ENCODE assay signal across 1 cellular context in the genomic region with DNA sequence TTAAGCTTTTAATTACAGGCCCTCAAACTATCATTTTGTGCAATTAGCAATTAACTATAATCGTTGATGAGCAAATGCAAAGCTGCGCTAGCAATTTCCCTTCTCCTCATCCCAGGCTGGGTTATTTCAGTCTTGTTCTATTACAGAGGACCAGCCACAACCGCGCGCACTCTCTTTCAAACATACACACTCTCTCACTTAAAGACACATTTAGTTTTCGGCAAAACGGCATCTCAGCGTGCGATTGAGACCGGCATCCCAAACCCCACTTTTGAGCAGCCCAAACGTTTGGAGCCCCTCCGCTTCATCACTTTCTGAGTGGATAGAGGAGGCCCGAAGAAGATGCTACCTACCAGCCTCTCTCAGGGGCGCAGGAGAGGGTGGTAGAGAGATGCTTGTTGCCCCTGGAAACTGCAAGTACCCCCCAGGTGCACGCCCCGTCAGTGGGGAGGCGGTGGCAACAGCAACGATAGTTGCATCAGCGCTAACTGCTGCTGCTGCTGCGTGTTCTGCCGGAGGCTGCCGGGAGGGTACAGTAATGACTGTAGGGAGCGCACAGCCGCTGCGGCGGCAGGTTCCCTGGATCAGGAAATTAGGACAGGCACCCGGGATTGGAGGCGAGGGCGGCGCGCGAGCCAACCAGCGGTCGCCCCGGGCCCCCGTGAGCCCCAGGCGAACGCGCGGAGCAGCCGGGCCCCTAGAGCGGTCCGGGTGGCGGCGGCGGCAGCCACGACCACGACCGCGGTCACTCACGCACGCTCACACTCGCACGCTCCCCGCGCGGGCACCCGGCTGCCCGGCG.
TF ChIP-seq lines count a peak whose summit lies in the region.

No MANE protein-coding gene starts in this region.

TF ChIP-seq in H1, 55 proteins besides CTCF, POLR2A, EP300 and RAD21 (continued from another document):
- TF ChIP-seq, protein P1, sequence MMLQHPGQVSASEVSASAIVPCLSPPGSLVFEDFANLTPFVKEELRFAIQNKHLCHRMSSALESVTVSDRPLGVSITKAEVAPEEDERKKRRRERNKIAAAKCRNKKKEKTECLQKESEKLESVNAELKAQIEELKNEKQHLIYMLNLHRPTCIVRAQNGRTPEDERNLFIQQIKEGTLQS (IDR thresholded peaks at IDR 0.05; ENCODE audit: insufficient read depth, low read depth, low read length), result no peak
- TF ChIP-seq SP4 (IDR thresholded peaks at IDR 0.05; ENCODE audit: low read length) (no peak), NANOG (IDR thresholded peaks at IDR 0.05; ENCODE audit: insufficient read depth, low read depth, low read length, poor library complexity, severe bottlenecking) (no peak), TBP (IDR thresholded peaks at IDR 0.05; ENCODE audit: low read depth, low read length) (peak; percentile 74), POU5F1 (IDR thresholded peaks at IDR 0.05; ENCODE audit: low read depth, low read length) (no peak), CEBPB (IDR thresholded peaks at IDR 0.05; ENCODE audit: low read depth, low read length) (peak; percentile 91), ZNF274 (IDR thresholded peaks at IDR 0.05; ENCODE audit: borderline replicate concordance, extremely low read depth, low read length) (no peak), CBX5 (IDR thresholded peaks at IDR 0.05; ENCODE audit: low read depth, low read length) (no peak), SP2 (IDR thresholded peaks at IDR 0.05; ENCODE audit: low read length) (no peak), GTF2F1 (IDR thresholded peaks at IDR 0.05; ENCODE audit: borderline replicate concordance, low read depth, low read length) (no peak; the same call in 1 of the 2 replicates), KDM1A (IDR thresholded peaks at IDR 0.05; ENCODE audit: borderline replicate concordance, low read length) (peak; percentile 80), SIRT6 (IDR thresholded peaks at IDR 0.05; ENCODE audit: low read length) (no peak), BRCA1 (IDR thresholded peaks at IDR 0.05; ENCODE audit: low read depth, low read length) (no peak), MAFK (IDR thresholded peaks at IDR 0.05; ENCODE audit: low read depth, low read length) (no peak), RFX5 (IDR thresholded peaks at IDR 0.05; ENCODE audit: borderline replicate concordance, low read depth, low read length) (no peak), TAF7 (optimal IDR thresholded peaks at IDR 0.05; ENCODE audit: borderline replicate concordance, low read depth, low read length) (peak; percentile 78), EGR1 (IDR thresholded peaks at IDR 0.05; ENCODE audit: borderline replicate concordance, low read depth, low read length) (no peak), RXRA (IDR thresholded peaks at IDR 0.05; ENCODE audit: insufficient read depth, low read depth, low read length) (no peak), ATF2 (IDR thresholded peaks at IDR 0.05; ENCODE audit: low read length) (no peak), CREB1 (IDR thresholded peaks at IDR 0.05) (0 out of 2 replicates have a peak, but pooled peaks have one; percentile 41), TAF1 (IDR thresholded peaks at IDR 0.05; ENCODE audit: low read depth, low read length) (peak; percentile 82), YY1 (IDR thresholded peaks at IDR 0.05; ENCODE audit: low read depth, low read length) (peak; percentile 52; the same call in 1 of the 2 replicates), FOSL1 (IDR thresholded peaks at IDR 0.05; ENCODE audit: insufficient read depth, low read depth, low read length) (no peak), POLR2AphosphoS5 (IDR thresholded peaks at IDR 0.05; ENCODE audit: low read depth, low read length) (peak; percentile 86), CHD1 (IDR thresholded peaks at IDR 0.05; ENCODE audit: low read depth, low read length) (no peak), PHF8 (conservative IDR thresholded peaks at IDR 0.05; ENCODE audit: low read depth, low read length) (peak; percentile 40), CBX8 (IDR thresholded peaks at IDR 0.05; ENCODE audit: borderline replicate concordance, low read depth, low read length) (no peak), JUND (IDR thresholded peaks at IDR 0.05; ENCODE audit: low read length) (no peak; the same call in 1 of the 2 replicates), CHD2 (IDR thresholded peaks at IDR 0.05; ENCODE audit: low read length) (no peak), TCF12 (IDR thresholded peaks at IDR 0.05; ENCODE audit: low read depth, low read length) (no peak), EZH2 (IDR thresholded peaks at IDR 0.05; ENCODE audit: low read depth, low read length, severe bottlenecking) (no peak), NRF1 (IDR thresholded peaks at IDR 0.05; ENCODE audit: low read depth, low read length) (no peak), SRF (IDR thresholded peaks at IDR 0.05; ENCODE audit: low read depth, low read length) (no peak), SIN3A (conservative IDR thresholded peaks at IDR 0.05 in 1 of 2, IDR thresholded peaks at IDR 0.05 in 1 of 2; ENCODE audit: low read depth in 1 of 2, low read length in 2 of 2) (0 out of 4 replicates have a peak, but pooled peaks of 1 of the 2 experiments have one; percentile 35), HDAC2 (IDR thresholded peaks at IDR 0.05; ENCODE audit: borderline replicate concordance in 1 of 2, low read depth in 2 of 2, low read length in 2 of 2) (no peak; a peak in 1 of 4 replicates), RBBP5 (IDR thresholded peaks at IDR 0.05; ENCODE audit: borderline replicate concordance, low read depth, low read length) (peak; percentile 93), SUZ12 (IDR thresholded peaks at IDR 0.05; ENCODE audit: low read length) (no peak), KDM4A (IDR thresholded peaks at IDR 0.05; ENCODE audit: low read depth, low read length, severe bottlenecking) (peak; percentile 72), RNF2 (IDR thresholded peaks at IDR 0.05; ENCODE audit: borderline replicate concordance, low read depth, low read length, missing control alignments, poor library complexity, severe bottlenecking) (no peak), BACH1 (IDR thresholded peaks at IDR 0.05; ENCODE audit: low read length) (no peak)
- TF ChIP-seq, protein P2, sequence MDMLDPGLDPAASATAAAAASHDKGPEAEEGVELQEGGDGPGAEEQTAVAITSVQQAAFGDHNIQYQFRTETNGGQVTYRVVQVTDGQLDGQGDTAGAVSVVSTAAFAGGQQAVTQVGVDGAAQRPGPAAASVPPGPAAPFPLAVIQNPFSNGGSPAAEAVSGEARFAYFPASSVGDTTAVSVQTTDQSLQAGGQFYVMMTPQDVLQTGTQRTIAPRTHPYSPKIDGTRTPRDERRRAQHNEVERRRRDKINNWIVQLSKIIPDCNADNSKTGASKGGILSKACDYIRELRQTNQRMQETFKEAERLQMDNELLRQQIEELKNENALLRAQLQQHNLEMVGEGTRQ (IDR thresholded peaks at IDR 0.05; ENCODE audit: low read length), result no peak
- TF ChIP-seq, protein P3, sequence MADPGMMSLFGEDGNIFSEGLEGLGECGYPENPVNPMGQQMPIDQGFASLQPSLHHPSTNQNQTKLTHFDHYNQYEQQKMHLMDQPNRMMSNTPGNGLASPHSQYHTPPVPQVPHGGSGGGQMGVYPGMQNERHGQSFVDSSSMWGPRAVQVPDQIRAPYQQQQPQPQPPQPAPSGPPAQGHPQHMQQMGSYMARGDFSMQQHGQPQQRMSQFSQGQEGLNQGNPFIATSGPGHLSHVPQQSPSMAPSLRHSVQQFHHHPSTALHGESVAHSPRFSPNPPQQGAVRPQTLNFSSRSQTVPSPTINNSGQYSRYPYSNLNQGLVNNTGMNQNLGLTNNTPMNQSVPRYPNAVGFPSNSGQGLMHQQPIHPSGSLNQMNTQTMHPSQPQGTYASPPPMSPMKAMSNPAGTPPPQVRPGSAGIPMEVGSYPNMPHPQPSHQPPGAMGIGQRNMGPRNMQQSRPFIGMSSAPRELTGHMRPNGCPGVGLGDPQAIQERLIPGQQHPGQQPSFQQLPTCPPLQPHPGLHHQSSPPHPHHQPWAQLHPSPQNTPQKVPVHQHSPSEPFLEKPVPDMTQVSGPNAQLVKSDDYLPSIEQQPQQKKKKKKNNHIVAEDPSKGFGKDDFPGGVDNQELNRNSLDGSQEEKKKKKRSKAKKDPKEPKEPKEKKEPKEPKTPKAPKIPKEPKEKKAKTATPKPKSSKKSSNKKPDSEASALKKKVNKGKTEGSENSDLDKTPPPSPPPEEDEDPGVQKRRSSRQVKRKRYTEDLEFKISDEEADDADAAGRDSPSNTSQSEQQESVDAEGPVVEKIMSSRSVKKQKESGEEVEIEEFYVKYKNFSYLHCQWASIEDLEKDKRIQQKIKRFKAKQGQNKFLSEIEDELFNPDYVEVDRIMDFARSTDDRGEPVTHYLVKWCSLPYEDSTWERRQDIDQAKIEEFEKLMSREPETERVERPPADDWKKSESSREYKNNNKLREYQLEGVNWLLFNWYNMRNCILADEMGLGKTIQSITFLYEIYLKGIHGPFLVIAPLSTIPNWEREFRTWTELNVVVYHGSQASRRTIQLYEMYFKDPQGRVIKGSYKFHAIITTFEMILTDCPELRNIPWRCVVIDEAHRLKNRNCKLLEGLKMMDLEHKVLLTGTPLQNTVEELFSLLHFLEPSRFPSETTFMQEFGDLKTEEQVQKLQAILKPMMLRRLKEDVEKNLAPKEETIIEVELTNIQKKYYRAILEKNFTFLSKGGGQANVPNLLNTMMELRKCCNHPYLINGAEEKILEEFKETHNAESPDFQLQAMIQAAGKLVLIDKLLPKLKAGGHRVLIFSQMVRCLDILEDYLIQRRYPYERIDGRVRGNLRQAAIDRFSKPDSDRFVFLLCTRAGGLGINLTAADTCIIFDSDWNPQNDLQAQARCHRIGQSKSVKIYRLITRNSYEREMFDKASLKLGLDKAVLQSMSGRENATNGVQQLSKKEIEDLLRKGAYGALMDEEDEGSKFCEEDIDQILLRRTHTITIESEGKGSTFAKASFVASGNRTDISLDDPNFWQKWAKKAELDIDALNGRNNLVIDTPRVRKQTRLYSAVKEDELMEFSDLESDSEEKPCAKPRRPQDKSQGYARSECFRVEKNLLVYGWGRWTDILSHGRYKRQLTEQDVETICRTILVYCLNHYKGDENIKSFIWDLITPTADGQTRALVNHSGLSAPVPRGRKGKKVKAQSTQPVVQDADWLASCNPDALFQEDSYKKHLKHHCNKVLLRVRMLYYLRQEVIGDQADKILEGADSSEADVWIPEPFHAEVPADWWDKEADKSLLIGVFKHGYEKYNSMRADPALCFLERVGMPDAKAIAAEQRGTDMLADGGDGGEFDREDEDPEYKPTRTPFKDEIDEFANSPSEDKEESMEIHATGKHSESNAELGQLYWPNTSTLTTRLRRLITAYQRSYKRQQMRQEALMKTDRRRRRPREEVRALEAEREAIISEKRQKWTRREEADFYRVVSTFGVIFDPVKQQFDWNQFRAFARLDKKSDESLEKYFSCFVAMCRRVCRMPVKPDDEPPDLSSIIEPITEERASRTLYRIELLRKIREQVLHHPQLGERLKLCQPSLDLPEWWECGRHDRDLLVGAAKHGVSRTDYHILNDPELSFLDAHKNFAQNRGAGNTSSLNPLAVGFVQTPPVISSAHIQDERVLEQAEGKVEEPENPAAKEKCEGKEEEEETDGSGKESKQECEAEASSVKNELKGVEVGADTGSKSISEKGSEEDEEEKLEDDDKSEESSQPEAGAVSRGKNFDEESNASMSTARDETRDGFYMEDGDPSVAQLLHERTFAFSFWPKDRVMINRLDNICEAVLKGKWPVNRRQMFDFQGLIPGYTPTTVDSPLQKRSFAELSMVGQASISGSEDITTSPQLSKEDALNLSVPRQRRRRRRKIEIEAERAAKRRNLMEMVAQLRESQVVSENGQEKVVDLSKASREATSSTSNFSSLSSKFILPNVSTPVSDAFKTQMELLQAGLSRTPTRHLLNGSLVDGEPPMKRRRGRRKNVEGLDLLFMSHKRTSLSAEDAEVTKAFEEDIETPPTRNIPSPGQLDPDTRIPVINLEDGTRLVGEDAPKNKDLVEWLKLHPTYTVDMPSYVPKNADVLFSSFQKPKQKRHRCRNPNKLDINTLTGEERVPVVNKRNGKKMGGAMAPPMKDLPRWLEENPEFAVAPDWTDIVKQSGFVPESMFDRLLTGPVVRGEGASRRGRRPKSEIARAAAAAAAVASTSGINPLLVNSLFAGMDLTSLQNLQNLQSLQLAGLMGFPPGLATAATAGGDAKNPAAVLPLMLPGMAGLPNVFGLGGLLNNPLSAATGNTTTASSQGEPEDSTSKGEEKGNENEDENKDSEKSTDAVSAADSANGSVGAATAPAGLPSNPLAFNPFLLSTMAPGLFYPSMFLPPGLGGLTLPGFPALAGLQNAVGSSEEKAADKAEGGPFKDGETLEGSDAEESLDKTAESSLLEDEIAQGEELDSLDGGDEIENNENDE (IDR thresholded peaks at IDR 0.05; ENCODE audit: insufficient replicate concordance, low read length), result no peak
- TF ChIP-seq, protein P4, sequence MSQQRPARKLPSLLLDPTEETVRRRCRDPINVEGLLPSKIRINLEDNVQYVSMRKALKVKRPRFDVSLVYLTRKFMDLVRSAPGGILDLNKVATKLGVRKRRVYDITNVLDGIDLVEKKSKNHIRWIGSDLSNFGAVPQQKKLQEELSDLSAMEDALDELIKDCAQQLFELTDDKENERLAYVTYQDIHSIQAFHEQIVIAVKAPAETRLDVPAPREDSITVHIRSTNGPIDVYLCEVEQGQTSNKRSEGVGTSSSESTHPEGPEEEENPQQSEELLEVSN (IDR thresholded peaks at IDR 0.05), result no peak
- TF ChIP-seq, protein P5, sequence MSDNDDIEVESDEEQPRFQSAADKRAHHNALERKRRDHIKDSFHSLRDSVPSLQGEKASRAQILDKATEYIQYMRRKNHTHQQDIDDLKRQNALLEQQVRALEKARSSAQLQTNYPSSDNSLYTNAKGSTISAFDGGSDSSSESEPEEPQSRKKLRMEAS (IDR thresholded peaks at IDR 0.05), result peak; percentile 86
